In the genomic region with DNA sequence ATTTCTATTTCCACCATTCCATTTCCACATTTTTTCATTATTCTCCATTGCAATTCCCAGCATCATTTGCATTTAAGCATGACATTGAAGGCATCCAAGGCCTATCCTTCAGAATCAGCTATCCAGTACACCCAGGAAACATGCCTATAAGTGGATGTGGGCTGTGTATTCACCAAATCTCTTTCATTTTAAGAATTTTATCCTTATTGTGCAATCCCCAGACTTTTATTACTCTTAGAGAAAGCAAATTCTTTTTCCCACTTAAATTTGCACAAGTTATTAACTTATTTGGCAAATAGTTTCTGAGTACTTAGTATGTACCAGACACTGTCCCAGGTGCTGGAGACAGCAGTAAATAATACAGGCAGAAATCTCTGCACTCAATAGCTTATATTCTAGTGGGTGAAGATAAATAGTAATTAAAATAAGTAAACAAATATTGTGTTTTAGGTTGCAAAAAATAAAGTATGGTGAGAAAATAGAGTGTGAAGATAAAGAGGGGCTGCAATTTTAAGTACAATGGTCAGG, we compare ENCODE assay signal across 1 cellular context.
TF ChIP-seq lines count a peak whose summit lies in the region.

No MANE protein-coding gene starts in this region.

TF ChIP-seq in HepG2, 621 proteins besides CTCF, POLR2A, EP300 and RAD21 (continued from another document):
- TF ChIP-seq, protein P1, sequence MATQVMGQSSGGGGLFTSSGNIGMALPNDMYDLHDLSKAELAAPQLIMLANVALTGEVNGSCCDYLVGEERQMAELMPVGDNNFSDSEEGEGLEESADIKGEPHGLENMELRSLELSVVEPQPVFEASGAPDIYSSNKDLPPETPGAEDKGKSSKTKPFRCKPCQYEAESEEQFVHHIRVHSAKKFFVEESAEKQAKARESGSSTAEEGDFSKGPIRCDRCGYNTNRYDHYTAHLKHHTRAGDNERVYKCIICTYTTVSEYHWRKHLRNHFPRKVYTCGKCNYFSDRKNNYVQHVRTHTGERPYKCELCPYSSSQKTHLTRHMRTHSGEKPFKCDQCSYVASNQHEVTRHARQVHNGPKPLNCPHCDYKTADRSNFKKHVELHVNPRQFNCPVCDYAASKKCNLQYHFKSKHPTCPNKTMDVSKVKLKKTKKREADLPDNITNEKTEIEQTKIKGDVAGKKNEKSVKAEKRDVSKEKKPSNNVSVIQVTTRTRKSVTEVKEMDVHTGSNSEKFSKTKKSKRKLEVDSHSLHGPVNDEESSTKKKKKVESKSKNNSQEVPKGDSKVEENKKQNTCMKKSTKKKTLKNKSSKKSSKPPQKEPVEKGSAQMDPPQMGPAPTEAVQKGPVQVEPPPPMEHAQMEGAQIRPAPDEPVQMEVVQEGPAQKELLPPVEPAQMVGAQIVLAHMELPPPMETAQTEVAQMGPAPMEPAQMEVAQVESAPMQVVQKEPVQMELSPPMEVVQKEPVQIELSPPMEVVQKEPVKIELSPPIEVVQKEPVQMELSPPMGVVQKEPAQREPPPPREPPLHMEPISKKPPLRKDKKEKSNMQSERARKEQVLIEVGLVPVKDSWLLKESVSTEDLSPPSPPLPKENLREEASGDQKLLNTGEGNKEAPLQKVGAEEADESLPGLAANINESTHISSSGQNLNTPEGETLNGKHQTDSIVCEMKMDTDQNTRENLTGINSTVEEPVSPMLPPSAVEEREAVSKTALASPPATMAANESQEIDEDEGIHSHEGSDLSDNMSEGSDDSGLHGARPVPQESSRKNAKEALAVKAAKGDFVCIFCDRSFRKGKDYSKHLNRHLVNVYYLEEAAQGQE (IDR thresholded peaks at IDR 0.05; ENCODE audit: borderline replicate concordance in 1 of 2, low read depth in 1 of 2, low read length in 2 of 2), result peak in 1 of 2 experiments; percentile 25; a peak in 1 of 4 replicates
- no peak for TF ChIP-seq ZNF670 (CRISPR knock-in tag; IDR thresholded peaks at IDR 0.05; ENCODE audit: borderline replicate concordance)
- TF ChIP-seq ZNF34 (CRISPR knock-in tag; IDR thresholded peaks at IDR 0.05; ENCODE audit: borderline replicate concordance), result no peak
- TF ChIP-seq HOXA3 (CRISPR knock-in tag; IDR thresholded peaks at IDR 0.05), result no peak
- no peak for TF ChIP-seq ZNF33B (CRISPR knock-in tag; IDR thresholded peaks at IDR 0.05)
